20 cellular contexts compared by ENCODE assay signal in genomic region chr3:71868891-71869290, GRCh38.
"Had no signal": no experiment of that assay in that cellular context is flagged by ENCODE, and none has a peak within 500 bp of the region (broad histone marks: within the 10 kb centered on the region; RNA-seq: fewer than 3 reads in every experiment).

No MANE protein-coding gene starts in this region.

- H3K4me3 ChIP-seq: right atrium auricular region, sigmoid colon, skin epidermis, testis, tibial nerve, upper lobe of right lung had no signal

- H3K27ac Mint-ChIP-seq: dendritic cell treated with granulocyte-macrophage colony-stimulating factor and Interleukin-4, amounts not matched to agents 40 ng/mL and 50 ng/mL, for 4 days; effector memory CD8-positive, alpha-beta T cell; mesothelial cell of epicardium; natural killer cell treated with Interleukin-12 subunit alpha and Interleukin-12 subunit beta and Interleukin-15 and Interleukin-18, amount 100 ng/mL, for 72 hours; stimulated activated naive B cell treated with anti-CD40 and anti-IgM and Interleukin-4, amounts not matched to agents 10 μg/mL and 1 μg/mL and 100 μg/mL, for 72 hours; stimulated activated naive CD8-positive, alpha-beta T cell treated with anti-CD3 and anti-CD28 coated beads, Interleukin-15, amount 100 ng/mL, for 72 hours had no signal

- H3K4me1 ChIP-seq: foreskin keratinocyte, right atrium auricular region, testis, upper lobe of right lung had no signal

- DNase-seq: cerebellar nuclear complex; effector memory CD8-positive, alpha-beta T cell; foreskin keratinocyte; left colon; mammary epithelial cell; posterior cingulate gyrus; sigmoid colon; stimulated activated CD4-positive, alpha-beta T cell treated with anti-CD3 and anti-CD28 coated beads, Interleukin-2, amount 100 ng/mL, for 24 hours; stimulated activated CD4-positive, alpha-beta T cell treated with anti-CD3 and anti-CD28 coated beads, Interleukin-4, amount 100 ng/mL, for 4 hours; stimulated activated naive B cell treated with anti-CD40 and anti-IgM and Interleukin-4, amounts not matched to agents 10 μg/mL and 1 μg/mL and 100 μg/mL, for 72 hours; stimulated activated naive CD8-positive, alpha-beta T cell treated with anti-CD3 and anti-CD28 coated beads, Interleukin-15, amount 100 ng/mL, for 72 hours; testis; upper lobe of right lung had no signal

- H3K27me3 ChIP-seq: right atrium auricular region, sigmoid colon, testis had no signal

- H3K27ac ChIP-seq: epithelial cell of prostate, foreskin keratinocyte, right atrium auricular region, sigmoid colon, skin epidermis, testis, tibial nerve, upper lobe of right lung had no signal

- H3K36me3 ChIP-seq: right atrium auricular region, sigmoid colon, tibial nerve, upper lobe of right lung had no signal

- H3K9me3 Mint-ChIP-seq: dendritic cell treated with granulocyte-macrophage colony-stimulating factor and Interleukin-4, amounts not matched to agents 40 ng/mL and 50 ng/mL, for 4 days; effector memory CD8-positive, alpha-beta T cell; natural killer cell treated with Interleukin-12 subunit alpha and Interleukin-12 subunit beta and Interleukin-15 and Interleukin-18, amount 100 ng/mL, for 72 hours; stimulated activated naive CD8-positive, alpha-beta T cell treated with anti-CD3 and anti-CD28 coated beads, Interleukin-15, amount 100 ng/mL, for 72 hours had no signal

- ATAC-seq: effector memory CD8-positive, alpha-beta T cell; foreskin keratinocyte; left colon; natural killer cell treated with Interleukin-12 subunit alpha and Interleukin-12 subunit beta and Interleukin-15 and Interleukin-18, amount 100 ng/mL, for 72 hours; stimulated activated naive B cell treated with anti-CD40 and anti-IgM and Interleukin-4, amounts not matched to agents 10 μg/mL and 1 μg/mL and 100 μg/mL, for 72 hours; stimulated activated naive CD8-positive, alpha-beta T cell treated with anti-CD3 and anti-CD28 coated beads, Interleukin-15, amount 100 ng/mL, for 72 hours; upper lobe of right lung had no signal

- H3K9me3 ChIP-seq: right atrium auricular region, sigmoid colon, testis, upper lobe of right lung had no signal

- H3K36me3 Mint-ChIP-seq: natural killer cell treated with Interleukin-12 subunit alpha and Interleukin-12 subunit beta and Interleukin-15 and Interleukin-18, amount 100 ng/mL, for 72 hours; stimulated activated naive B cell treated with anti-CD40 and anti-IgM and Interleukin-4, amounts not matched to agents 10 μg/mL and 1 μg/mL and 100 μg/mL, for 72 hours had no signal

- H3K4me3 Mint-ChIP-seq: dendritic cell treated with granulocyte-macrophage colony-stimulating factor and Interleukin-4, amounts not matched to agents 40 ng/mL and 50 ng/mL, for 4 days; effector memory CD8-positive, alpha-beta T cell; mesothelial cell of epicardium; natural killer cell treated with Interleukin-12 subunit alpha and Interleukin-12 subunit beta and Interleukin-15 and Interleukin-18, amount 100 ng/mL, for 72 hours; stimulated activated naive B cell treated with anti-CD40 and anti-IgM and Interleukin-4, amounts not matched to agents 10 μg/mL and 1 μg/mL and 100 μg/mL, for 72 hours; stimulated activated naive CD8-positive, alpha-beta T cell treated with anti-CD3 and anti-CD28 coated beads, Interleukin-15, amount 100 ng/mL, for 72 hours had no signal
